Comparison of ENCODE assay signal across 18 cellular contexts in the genomic region with DNA sequence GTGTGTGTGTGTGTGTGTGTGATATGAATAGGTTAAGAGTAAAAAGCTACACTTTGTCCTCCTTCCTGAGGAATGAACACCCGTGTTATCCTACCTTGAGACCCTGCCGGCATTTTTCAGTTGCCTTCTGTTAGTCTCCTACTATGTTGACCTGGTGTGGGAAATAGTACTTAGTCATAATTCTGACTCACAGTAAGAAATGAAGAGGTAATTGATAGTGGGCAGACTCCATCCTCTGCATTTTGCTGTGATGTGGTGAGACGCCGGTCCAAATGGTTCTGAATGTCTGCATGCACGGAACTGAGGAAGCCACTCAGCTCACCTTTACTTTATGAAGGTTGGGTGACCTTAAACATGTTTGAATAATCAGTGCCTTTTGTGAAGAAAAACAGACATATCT. TPM values are rescaled to one million over a fixed set of nuclear protein-coding genes. Genes with fewer than 3 reads are reported as not detected.
DNase-seq lines count a peak whose midpoint lies in the region; ATAC-seq, FAIRE-seq and TF ChIP-seq lines count a peak whose summit lies in the region.
"Had no signal": no experiment of that assay in that cellular context is flagged by ENCODE, and none has a peak within 500 bp of the region (broad histone marks: within the 10 kb centered on the region; RNA-seq: fewer than 3 reads in every experiment).

No MANE protein-coding gene starts in this region.

- in situ Hi-C loops in ACHN (cut with HindIII; ENCODE audit: low pct_ligation_motif_present, low pct_unique_long_range_greater_than_20kb, low sequenced_read_pairs): no loop called here

- TF ChIP-seq POLR2A in heart left ventricle (IDR thresholded peaks at IDR 0.05): no peak

- FAIRE-seq in kidney (lab: Jason Lieb, UNC): no peak
- FAIRE-seq: A549 had no signal

- no peak for TF ChIP-seq CTCF in fibroblast of mammary gland (conservative IDR thresholded peaks at IDR 0.05; ENCODE audit: control insufficient read depth, insufficient read depth, low read depth, low read length)
- no peak for TF ChIP-seq CTCF in heart left ventricle (IDR thresholded peaks at IDR 0.05)
- TF ChIP-seq CTCF in kidney (IDR thresholded peaks at IDR 0.05; ENCODE audit: borderline replicate concordance, extremely low read depth, insufficient read depth): no peak

- H3K4me1 ChIP-seq in heart left ventricle: peaks cover 0 to 10% (median 0%) of the 10 kb centered on the region in 12 donors
- no peaks in the 10 kb centered on the region for H3K4me1 ChIP-seq in kidney (ENCODE audit: control insufficient read depth in 1 of 2, insufficient read depth in 1 of 2, low read depth in 1 of 2, low read length in 2 of 2)
- H3K4me1 ChIP-seq: A549, vagina had no signal

- H3K27me3 ChIP-seq in heart left ventricle: no peaks in the 10 kb centered on the region
- H3K27me3 ChIP-seq: cardiac muscle cell, hepatocyte, vagina had no signal

- H3K4me3 ChIP-seq in fibroblast of mammary gland (ENCODE audit: control insufficient read depth, low read depth, low read length) (no peak overlapping the region), heart left ventricle (no peak overlapping the region), kidney (ENCODE audit: low read length in 2 of 2) (no peak overlapping the region)
- H3K4me3 ChIP-seq: A549, cardiac muscle cell, hepatocyte, vagina had no signal

- no peaks in the 10 kb centered on the region for H3K36me3 ChIP-seq in heart left ventricle
- no peaks in the 10 kb centered on the region for H3K36me3 ChIP-seq in kidney (ENCODE audit: control insufficient read depth in 1 of 2, insufficient read depth in 2 of 2, low read length in 2 of 2)
- H3K36me3 ChIP-seq: cardiac muscle cell, vagina had no signal

- 91 to 95% (median 94%) methylated on average over 5 of the region's 5 CpGs for WGBS in heart left ventricle, 4 donors

- ATAC-seq in heart left ventricle: no peak
- ATAC-seq: A549 had no signal

- H3K27ac ChIP-seq in heart left ventricle (no peak overlapping the region), kidney (ENCODE audit: low read depth in 2 of 2, low read length in 2 of 2) (no peak overlapping the region)
- H3K27ac ChIP-seq: A549, C4-2B, cardiac muscle cell, hepatocyte, vagina had no signal

- DNase-seq in activated CD4-positive, alpha-beta T cell treated with anti-CD3 and anti-CD28 coated beads for 4 hours: peak; percentile 21 to 29
- no peak for DNase-seq in activated CD4-positive, alpha-beta T cell treated with anti-CD3 and anti-CD28 coated beads for 1 hour
- DNase-seq in COLO829 (ENCODE audit: low spot score) (peak; percentile 2), T1000 (lab: John Stamatoyannopoulos, UW) (peak; percentile 3), fibroblast of mammary gland (ENCODE audit: low read depth) (peak; percentile 36), heart left ventricle (no peak), kidney (no peak), ACHN (no peak)
- DNase-seq: effector CD4-positive, alpha-beta T cell; H7; NCI-H1048; NCI-H2029 treated with DMSO at 0.1 percent for 48 hours; NCI-H510A had no signal

- no peak overlapping the region for H3K9ac ChIP-seq in kidney (ENCODE audit: low read length in 2 of 2)

- intact Hi-C loops in heart left ventricle (cut with DNase I) (no loop called here), kidney (cut with DNase I) (no loop called here)

- H3K9me3 ChIP-seq in heart left ventricle (no peaks in the 10 kb centered on the region), kidney (ENCODE audit: control insufficient read depth in 1 of 2, low read length in 2 of 2) (no peaks in the 10 kb centered on the region)
- H3K9me3 ChIP-seq: A549, vagina had no signal

RNA-seq across cellular contexts. Expression of a gene that starts 12.6 kb away (rescaled TPM):
- total RNA-seq in heart left ventricle (1 to 10 TPM in 5 of 9 donors, under 1 TPM in 4; 0.54 to 2.5 (median 1.0) TPM), kidney (1.3 TPM)
- polyA plus RNA-seq in heart left ventricle (under 1 TPM; 0.38 to 0.72 TPM), kidney (ENCODE audit: insufficient read depth, low read depth, low replicate concordance) (0.22 TPM)
- polyA plus RNA-seq: hepatocyte had no signal

RNA-seq across cellular contexts. Expression of a gene that starts 45.9 kb away (rescaled TPM):
- total RNA-seq in heart left ventricle: 10 to 100 TPM in 4 of 9 donors, 1 to 10 TPM in 5; 2.8 to 20.7 (median 9.5) TPM
- 1 to 10 TPM; 1.2 to 3.7 TPM for polyA plus RNA-seq in heart left ventricle
- 19.0 TPM for total RNA-seq in kidney
- polyA plus RNA-seq in kidney (ENCODE audit: insufficient read depth, low read depth, low replicate concordance): 4.1 TPM

Comparison
In these comparisons a context has a peak if more than half of its experiments do, and no peak if none do; other contexts are left out.
1. DNase-seq: peak in activated CD4-positive, alpha-beta T cell treated with anti-CD3 and anti-CD28 coated beads for 4 hours (2 of 2), COLO829 (single experiment), T1000 (single experiment) and fibroblast of mammary gland (single experiment); none in activated CD4-positive, alpha-beta T cell treated with anti-CD3 and anti-CD28 coated beads for 1 hour (single experiment), heart left ventricle (0 of 5), kidney (single experiment) and ACHN (single experiment).